Comparison of ENCODE assay signal across 1 cellular context in the genomic region with DNA sequence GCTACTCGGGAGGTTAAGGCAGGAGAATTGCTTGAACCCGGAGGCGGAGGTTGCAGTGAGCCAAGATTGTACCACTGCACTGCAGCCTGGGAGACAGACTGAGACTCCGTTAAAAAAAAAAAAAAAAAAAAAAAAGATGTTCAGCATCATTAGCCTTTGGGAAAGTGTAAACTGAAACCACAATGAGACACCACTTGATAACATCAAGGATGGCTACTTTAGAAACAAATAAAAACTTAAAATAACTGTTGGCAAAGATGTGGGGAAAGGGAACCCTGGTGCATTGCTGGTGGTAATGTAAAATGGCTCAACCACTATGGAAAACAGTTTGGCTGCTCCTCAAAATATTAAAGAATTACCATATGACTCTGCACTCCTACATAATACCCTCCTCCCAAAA.
TF ChIP-seq lines count a peak whose summit lies in the region.

No MANE protein-coding gene starts in this region.

TF ChIP-seq in HCT116, 20 proteins besides CTCF, POLR2A, EP300 and RAD21 (continued from another document):
- TF ChIP-seq, protein P1, sequence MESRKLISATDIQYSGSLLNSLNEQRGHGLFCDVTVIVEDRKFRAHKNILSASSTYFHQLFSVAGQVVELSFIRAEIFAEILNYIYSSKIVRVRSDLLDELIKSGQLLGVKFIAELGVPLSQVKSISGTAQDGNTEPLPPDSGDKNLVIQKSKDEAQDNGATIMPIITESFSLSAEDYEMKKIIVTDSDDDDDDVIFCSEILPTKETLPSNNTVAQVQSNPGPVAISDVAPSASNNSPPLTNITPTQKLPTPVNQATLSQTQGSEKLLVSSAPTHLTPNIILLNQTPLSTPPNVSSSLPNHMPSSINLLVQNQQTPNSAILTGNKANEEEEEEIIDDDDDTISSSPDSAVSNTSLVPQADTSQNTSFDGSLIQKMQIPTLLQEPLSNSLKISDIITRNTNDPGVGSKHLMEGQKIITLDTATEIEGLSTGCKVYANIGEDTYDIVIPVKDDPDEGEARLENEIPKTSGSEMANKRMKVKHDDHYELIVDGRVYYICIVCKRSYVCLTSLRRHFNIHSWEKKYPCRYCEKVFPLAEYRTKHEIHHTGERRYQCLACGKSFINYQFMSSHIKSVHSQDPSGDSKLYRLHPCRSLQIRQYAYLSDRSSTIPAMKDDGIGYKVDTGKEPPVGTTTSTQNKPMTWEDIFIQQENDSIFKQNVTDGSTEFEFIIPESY (IDR thresholded peaks at IDR 0.05; ENCODE audit: extremely low read depth, insufficient replicate concordance, low read length): no peak
- TF ChIP-seq ELF1 (IDR thresholded peaks at IDR 0.05; ENCODE audit: borderline replicate concordance, low read depth) (no peak), TCF7L2 (IDR thresholded peaks at IDR 0.05; ENCODE audit: borderline replicate concordance, extremely low read depth, insufficient read depth, insufficient read length) (no peak), ZFX (IDR thresholded peaks at IDR 0.05) (no peak)
- TF ChIP-seq, protein P2, sequence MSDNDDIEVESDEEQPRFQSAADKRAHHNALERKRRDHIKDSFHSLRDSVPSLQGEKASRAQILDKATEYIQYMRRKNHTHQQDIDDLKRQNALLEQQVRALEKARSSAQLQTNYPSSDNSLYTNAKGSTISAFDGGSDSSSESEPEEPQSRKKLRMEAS (IDR thresholded peaks at IDR 0.05): no peak
- TF ChIP-seq, protein P3, sequence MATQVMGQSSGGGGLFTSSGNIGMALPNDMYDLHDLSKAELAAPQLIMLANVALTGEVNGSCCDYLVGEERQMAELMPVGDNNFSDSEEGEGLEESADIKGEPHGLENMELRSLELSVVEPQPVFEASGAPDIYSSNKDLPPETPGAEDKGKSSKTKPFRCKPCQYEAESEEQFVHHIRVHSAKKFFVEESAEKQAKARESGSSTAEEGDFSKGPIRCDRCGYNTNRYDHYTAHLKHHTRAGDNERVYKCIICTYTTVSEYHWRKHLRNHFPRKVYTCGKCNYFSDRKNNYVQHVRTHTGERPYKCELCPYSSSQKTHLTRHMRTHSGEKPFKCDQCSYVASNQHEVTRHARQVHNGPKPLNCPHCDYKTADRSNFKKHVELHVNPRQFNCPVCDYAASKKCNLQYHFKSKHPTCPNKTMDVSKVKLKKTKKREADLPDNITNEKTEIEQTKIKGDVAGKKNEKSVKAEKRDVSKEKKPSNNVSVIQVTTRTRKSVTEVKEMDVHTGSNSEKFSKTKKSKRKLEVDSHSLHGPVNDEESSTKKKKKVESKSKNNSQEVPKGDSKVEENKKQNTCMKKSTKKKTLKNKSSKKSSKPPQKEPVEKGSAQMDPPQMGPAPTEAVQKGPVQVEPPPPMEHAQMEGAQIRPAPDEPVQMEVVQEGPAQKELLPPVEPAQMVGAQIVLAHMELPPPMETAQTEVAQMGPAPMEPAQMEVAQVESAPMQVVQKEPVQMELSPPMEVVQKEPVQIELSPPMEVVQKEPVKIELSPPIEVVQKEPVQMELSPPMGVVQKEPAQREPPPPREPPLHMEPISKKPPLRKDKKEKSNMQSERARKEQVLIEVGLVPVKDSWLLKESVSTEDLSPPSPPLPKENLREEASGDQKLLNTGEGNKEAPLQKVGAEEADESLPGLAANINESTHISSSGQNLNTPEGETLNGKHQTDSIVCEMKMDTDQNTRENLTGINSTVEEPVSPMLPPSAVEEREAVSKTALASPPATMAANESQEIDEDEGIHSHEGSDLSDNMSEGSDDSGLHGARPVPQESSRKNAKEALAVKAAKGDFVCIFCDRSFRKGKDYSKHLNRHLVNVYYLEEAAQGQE (IDR thresholded peaks at IDR 0.05; ENCODE audit: low read depth): no peak
